ENCODE assay signal across 17 cellular contexts in the genomic region with DNA sequence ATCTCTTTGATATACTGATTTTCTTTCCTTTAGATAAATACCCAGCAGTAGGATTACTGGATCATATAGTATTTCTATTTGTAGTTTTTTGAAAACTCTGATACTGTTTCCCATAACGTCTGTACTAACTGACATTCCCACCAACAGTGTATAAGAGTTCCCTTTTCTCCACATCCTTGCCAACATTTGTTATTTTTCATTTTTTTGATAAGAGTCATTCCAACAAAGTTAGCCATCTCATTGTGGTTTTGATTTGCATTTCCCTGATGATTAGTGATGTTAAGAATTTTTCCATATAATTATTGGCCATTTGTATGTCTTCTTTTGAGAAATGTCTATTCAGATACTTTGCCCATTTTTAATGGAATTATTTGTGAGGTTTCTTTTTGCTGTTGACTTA.
DNase-seq lines count a peak whose midpoint lies in the region; ATAC-seq and TF ChIP-seq lines count a peak whose summit lies in the region.
"Had no signal": no experiment of that assay in that cellular context is flagged by ENCODE, and none has a peak within 500 bp of the region (broad histone marks: within the 10 kb centered on the region; RNA-seq: fewer than 3 reads in every experiment).

No MANE protein-coding gene starts in this region.

- 0 out of 2 replicates have a peak, but pooled peaks cover 4% of the 10 kb centered on the region for H3K9me3 ChIP-seq in SK-N-SH

- H3K27ac ChIP-seq in SK-N-SH (ENCODE audit: low read depth in 2 of 2, low read length in 1 of 2) = peak overlapping the region in 1 of 2 experiments; percentile 71; a peak in 2 of 4 replicates
- H3K27ac ChIP-seq: 22Rv1, PC-9 had no signal

- H2AFZ ChIP-seq in SK-N-SH (ENCODE audit: low read depth) = no peak overlapping the region
- H2AFZ ChIP-seq: GM23338, PC-9 had no signal

- CTCF ChIA-PET in SK-N-SH (lab: Yijun Ruan, JAX) = no interaction called here

- H3K4me2 ChIP-seq in SK-N-SH = no peak overlapping the region
- H3K4me2 ChIP-seq: GM23338, PC-9 had no signal

- no peaks in the 10 kb centered on the region for H3K27me3 ChIP-seq in SK-N-SH (ENCODE audit: insufficient read depth)

- H3K4me3 ChIP-seq in SK-N-SH (ENCODE audit: low read depth in 2 of 2, low read length in 1 of 2) (no peak overlapping the region), astrocyte of the cerebellum (ENCODE audit: low read depth, low read length) (no peak overlapping the region), fibroblast of mammary gland (ENCODE audit: control insufficient read depth, low read depth, low read length) (no peak overlapping the region)
- H3K4me3 ChIP-seq: GM23338, PC-9 had no signal

- no peaks in the 10 kb centered on the region for H3K9me2 ChIP-seq in SK-N-SH

- POLR2A ChIA-PET in SK-N-SH (lab: Yijun Ruan, JAX) = no interaction called here

- H4K20me1 ChIP-seq in SK-N-SH (ENCODE audit: insufficient read depth) = no peaks in the 10 kb centered on the region

- WGBS in SK-N-SH (ENCODE audit: low lambda C conversion rate) = 2% methylated on average over 1 of the region's 1 CpG

- DNase-seq in SK-N-SH (no peak), astrocyte of the cerebellum (ENCODE audit: low read depth) (peak; percentile 15), fibroblast of mammary gland (ENCODE audit: low read depth) (peak; percentile 52), stromal cell of bone marrow (ENCODE audit: low read depth) (peak; percentile 14), NCI-H1436 (lab: John Stamatoyannopoulos, UW) (no peak), NCI-H1694 (lab: John Stamatoyannopoulos, UW) (no peak)
- DNase-seq: CD8-positive, alpha-beta T cell; DMS79 treated with DMSO at 0.1 percent for 48 hours; GF-D8; NCI-H2081; NCI-H510A treated with DMSO at 0.1 percent for 48 hours; NCI-H82; PC-9 had no signal

- in situ Hi-C loops in astrocyte of the cerebellum (cut with HindIII; ENCODE audit: low sequenced_read_pairs) = no loop called here

- TF ChIP-seq CTCF in SK-N-SH (IDR thresholded peaks at IDR 0.05) (no peak), astrocyte of the cerebellum (IDR thresholded peaks at IDR 0.05; ENCODE audit: low read depth, low read length, missing control alignments) (no peak), fibroblast of mammary gland (conservative IDR thresholded peaks at IDR 0.05; ENCODE audit: control insufficient read depth, insufficient read depth, low read depth, low read length) (no peak)

- ATAC-seq in SK-N-SH treated with all-trans-retinoic acid at 6 μM for 48 hours = no peak
- ATAC-seq in HG02759 (IDR thresholded peaks at IDR 0.05; ENCODE audit: unreplicated experiment) = no peak
- ATAC-seq: CD8-positive, alpha-beta T cell; GM23338 had no signal

- no peak for TF ChIP-seq EP300 in SK-N-SH (IDR thresholded peaks at IDR 0.05; ENCODE audit: borderline replicate concordance in 1 of 2, low read depth in 1 of 2, low read length in 1 of 2)

- peak overlapping the region; percentile 12; the same call in 1 of the 2 replicates for H3K9ac ChIP-seq in SK-N-SH

- no peaks in the 10 kb centered on the region for H3K36me3 ChIP-seq in SK-N-SH (replicated peaks in 1 of 2; ENCODE audit: control insufficient read depth in 1 of 2, insufficient read depth in 2 of 2, low read length in 1 of 2)

- H3K79me2 ChIP-seq in SK-N-SH (ENCODE audit: insufficient read depth) = no peaks in the 10 kb centered on the region

- peaks cover 11% of the 10 kb centered on the region for H3F3A ChIP-seq in SK-N-SH (replicated peaks; ENCODE audit: insufficient read depth)

- TF ChIP-seq RAD21 in SK-N-SH (IDR thresholded peaks at IDR 0.05; ENCODE audit: low read length) = no peak

- H3K4me1 ChIP-seq in SK-N-SH (ENCODE audit: control insufficient read depth in 1 of 2, insufficient read depth in 2 of 2, low read depth in 1 of 2, low read length in 1 of 2) = no peaks in the 10 kb centered on the region

TF ChIP-seq in SK-N-SH, 30 proteins besides CTCF, POLR2A, EP300 and RAD21 (continues in another document):
- TF ChIP-seq, protein P1, sequence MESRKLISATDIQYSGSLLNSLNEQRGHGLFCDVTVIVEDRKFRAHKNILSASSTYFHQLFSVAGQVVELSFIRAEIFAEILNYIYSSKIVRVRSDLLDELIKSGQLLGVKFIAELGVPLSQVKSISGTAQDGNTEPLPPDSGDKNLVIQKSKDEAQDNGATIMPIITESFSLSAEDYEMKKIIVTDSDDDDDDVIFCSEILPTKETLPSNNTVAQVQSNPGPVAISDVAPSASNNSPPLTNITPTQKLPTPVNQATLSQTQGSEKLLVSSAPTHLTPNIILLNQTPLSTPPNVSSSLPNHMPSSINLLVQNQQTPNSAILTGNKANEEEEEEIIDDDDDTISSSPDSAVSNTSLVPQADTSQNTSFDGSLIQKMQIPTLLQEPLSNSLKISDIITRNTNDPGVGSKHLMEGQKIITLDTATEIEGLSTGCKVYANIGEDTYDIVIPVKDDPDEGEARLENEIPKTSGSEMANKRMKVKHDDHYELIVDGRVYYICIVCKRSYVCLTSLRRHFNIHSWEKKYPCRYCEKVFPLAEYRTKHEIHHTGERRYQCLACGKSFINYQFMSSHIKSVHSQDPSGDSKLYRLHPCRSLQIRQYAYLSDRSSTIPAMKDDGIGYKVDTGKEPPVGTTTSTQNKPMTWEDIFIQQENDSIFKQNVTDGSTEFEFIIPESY (IDR thresholded peaks at IDR 0.05; ENCODE audit: borderline replicate concordance, low read depth) = no peak
- TF ChIP-seq TCF12 (IDR thresholded peaks at IDR 0.05) (no peak), RXRA (IDR thresholded peaks at IDR 0.05; ENCODE audit: borderline replicate concordance, low read depth) (no peak)
- TF ChIP-seq, protein P2, sequence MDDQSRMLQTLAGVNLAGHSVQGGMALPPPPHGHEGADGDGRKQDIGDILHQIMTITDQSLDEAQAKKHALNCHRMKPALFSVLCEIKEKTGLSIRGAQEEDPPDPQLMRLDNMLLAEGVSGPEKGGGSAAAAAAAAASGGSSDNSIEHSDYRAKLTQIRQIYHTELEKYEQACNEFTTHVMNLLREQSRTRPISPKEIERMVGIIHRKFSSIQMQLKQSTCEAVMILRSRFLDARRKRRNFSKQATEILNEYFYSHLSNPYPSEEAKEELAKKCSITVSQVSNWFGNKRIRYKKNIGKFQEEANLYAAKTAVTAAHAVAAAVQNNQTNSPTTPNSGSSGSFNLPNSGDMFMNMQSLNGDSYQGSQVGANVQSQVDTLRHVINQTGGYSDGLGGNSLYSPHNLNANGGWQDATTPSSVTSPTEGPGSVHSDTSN (IDR thresholded peaks at IDR 0.05) = no peak
- TF ChIP-seq, protein P3, sequence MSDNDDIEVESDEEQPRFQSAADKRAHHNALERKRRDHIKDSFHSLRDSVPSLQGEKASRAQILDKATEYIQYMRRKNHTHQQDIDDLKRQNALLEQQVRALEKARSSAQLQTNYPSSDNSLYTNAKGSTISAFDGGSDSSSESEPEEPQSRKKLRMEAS (IDR thresholded peaks at IDR 0.05; ENCODE audit: low read depth) = no peak
- TF ChIP-seq, protein P4, sequence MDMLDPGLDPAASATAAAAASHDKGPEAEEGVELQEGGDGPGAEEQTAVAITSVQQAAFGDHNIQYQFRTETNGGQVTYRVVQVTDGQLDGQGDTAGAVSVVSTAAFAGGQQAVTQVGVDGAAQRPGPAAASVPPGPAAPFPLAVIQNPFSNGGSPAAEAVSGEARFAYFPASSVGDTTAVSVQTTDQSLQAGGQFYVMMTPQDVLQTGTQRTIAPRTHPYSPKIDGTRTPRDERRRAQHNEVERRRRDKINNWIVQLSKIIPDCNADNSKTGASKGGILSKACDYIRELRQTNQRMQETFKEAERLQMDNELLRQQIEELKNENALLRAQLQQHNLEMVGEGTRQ (IDR thresholded peaks at IDR 0.05; ENCODE audit: borderline replicate concordance, low read depth, low read length) = no peak

TF ChIP-seq in SK-N-SH treated with all-trans-retinoic acid at 6 μM for 48 hours, 23 proteins besides CTCF, POLR2A, EP300 and RAD21 (continues in another document):
- TF ChIP-seq GLIS3 (CRISPR knock-in tag; IDR thresholded peaks at IDR 0.05) (no peak), ISL1 (CRISPR knock-in tag; IDR thresholded peaks at IDR 0.05) (no peak), SNAI2 (CRISPR knock-in tag; IDR thresholded peaks at IDR 0.05) (no peak), ESRRG (CRISPR knock-in tag; IDR thresholded peaks at IDR 0.05) (no peak), ZNF70 (CRISPR knock-in tag; IDR thresholded peaks at IDR 0.05) (no peak), TCF4 (CRISPR knock-in tag; IDR thresholded peaks at IDR 0.05; ENCODE audit: borderline replicate concordance) (no peak)
- TF ChIP-seq, protein P5, sequence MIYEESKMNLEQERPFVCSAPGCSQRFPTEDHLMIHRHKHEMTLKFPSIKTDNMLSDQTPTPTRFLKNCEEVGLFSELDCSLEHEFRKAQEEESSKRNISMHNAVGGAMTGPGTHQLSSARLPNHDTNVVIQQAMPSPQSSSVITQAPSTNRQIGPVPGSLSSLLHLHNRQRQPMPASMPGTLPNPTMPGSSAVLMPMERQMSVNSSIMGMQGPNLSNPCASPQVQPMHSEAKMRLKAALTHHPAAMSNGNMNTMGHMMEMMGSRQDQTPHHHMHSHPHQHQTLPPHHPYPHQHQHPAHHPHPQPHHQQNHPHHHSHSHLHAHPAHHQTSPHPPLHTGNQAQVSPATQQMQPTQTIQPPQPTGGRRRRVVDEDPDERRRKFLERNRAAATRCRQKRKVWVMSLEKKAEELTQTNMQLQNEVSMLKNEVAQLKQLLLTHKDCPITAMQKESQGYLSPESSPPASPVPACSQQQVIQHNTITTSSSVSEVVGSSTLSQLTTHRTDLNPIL (CRISPR knock-in tag; IDR thresholded peaks at IDR 0.05; ENCODE audit: low read depth) = no peak
- TF ChIP-seq, protein P6, sequence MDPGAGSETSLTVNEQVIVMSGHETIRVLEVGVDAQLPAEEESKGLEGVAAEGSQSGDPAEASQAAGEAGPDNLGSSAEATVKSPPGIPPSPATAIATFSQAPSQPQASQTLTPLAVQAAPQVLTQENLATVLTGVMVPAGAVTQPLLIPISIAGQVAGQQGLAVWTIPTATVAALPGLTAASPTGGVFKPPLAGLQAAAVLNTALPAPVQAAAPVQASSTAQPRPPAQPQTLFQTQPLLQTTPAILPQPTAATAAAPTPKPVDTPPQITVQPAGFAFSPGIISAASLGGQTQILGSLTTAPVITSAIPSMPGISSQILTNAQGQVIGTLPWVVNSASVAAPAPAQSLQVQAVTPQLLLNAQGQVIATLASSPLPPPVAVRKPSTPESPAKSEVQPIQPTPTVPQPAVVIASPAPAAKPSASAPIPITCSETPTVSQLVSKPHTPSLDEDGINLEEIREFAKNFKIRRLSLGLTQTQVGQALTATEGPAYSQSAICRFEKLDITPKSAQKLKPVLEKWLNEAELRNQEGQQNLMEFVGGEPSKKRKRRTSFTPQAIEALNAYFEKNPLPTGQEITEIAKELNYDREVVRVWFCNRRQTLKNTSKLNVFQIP (CRISPR knock-in tag; IDR thresholded peaks at IDR 0.05; ENCODE audit: borderline replicate concordance, low read depth) = no peak

Comparison
In these comparisons a context has a peak if more than half of its experiments do, and no peak if none do; other contexts are left out.
1. DNase-seq: peak in astrocyte of the cerebellum (single experiment), fibroblast of mammary gland (single experiment) and stromal cell of bone marrow (single experiment); none in SK-N-SH (single experiment), NCI-H1436 (single experiment) and NCI-H1694 (single experiment).